Comparison of ENCODE assay signal across 10 cellular contexts in genomic region chr4:109278594-109279031, GRCh38. TPM values are rescaled to one million over a fixed set of nuclear protein-coding genes. Genes with fewer than 3 reads are reported as not detected.
DNase-seq lines count a peak whose midpoint lies in the region; ATAC-seq and TF ChIP-seq lines count a peak whose summit lies in the region.
"Had no signal": no experiment of that assay in that cellular context is flagged by ENCODE, and none has a peak within 500 bp of the region (broad histone marks: within the 10 kb centered on the region; RNA-seq: fewer than 3 reads in every experiment).

No MANE protein-coding gene starts in this region.

- no peak overlapping the region for H4K5ac ChIP-seq in IMR-90 (ENCODE audit: low read depth, low read length)

- DNase-seq in activated T-cell treated with anti-CD3 and anti-CD28 coated beads, Interleukin-2, amount 50 U/mL, for 4 hours: no peak
- DNase-seq in activated T-cell treated with anti-CD3 and anti-CD28 coated beads for 4 hours: no peak
- no peak for DNase-seq in IMR-90
- no peak for DNase-seq in stimulated activated naive CD8-positive, alpha-beta T cell treated with anti-CD3 and anti-CD28 coated beads, Interleukin-15, Interleukin-2, amounts not matched to agents 100 U/mL and 50 U/mL, for 24 hours
- DNase-seq in cerebellar cortex (ENCODE audit: low spot score): no peak
- no peak for DNase-seq in effector memory CD4-positive, alpha-beta T cell
- no peak for DNase-seq in islet precursor cell
- DNase-seq: MG63, nucleus accumbens had no signal

- H3K36me3 ChIP-seq in IMR-90 (ENCODE audit: control insufficient read depth, insufficient read depth, low read length): no peaks in the 10 kb centered on the region
- H3K36me3 ChIP-seq in effector memory CD4-positive, alpha-beta T cell (ENCODE audit: control insufficient read depth, insufficient read depth, low read length): no peaks in the 10 kb centered on the region
- H3K36me3 ChIP-seq: MG63 had no signal

- H3K56ac ChIP-seq in IMR-90 (ENCODE audit: extremely low read depth, insufficient read depth, low read length): no peak overlapping the region

- H3K4me3 ChIP-seq in IMR-90 (ENCODE audit: insufficient read depth, low read depth, low read length): no peak overlapping the region
- H3K4me3 ChIP-seq in effector memory CD4-positive, alpha-beta T cell (ENCODE audit: insufficient read depth, low read depth, low read length, poor library complexity, severe bottlenecking): no peak overlapping the region
- H3K4me3 ChIP-seq: MG63 had no signal

- H3K79me1 ChIP-seq in IMR-90 (ENCODE audit: low read depth in 1 of 2, low read length in 2 of 2): no peaks in the 10 kb centered on the region

- no peak overlapping the region for H3K18ac ChIP-seq in IMR-90 (ENCODE audit: low read depth, low read length)

- no peak overlapping the region for H2AK9ac ChIP-seq in IMR-90 (replicated peaks; ENCODE audit: low read depth, low read length, poor library complexity)

- intact Hi-C loops in IMR-90 (cut with micrococcal nuclease): no loop called here

- H2BK20ac ChIP-seq in IMR-90 (ENCODE audit: low read depth, low read length): no peak overlapping the region

- peak; percentile 39 to 42 for ATAC-seq in activated T-cell treated with anti-CD3 and anti-CD28 coated beads, Interleukin-2, amount 50 U/mL, for 4 hours
- peak; percentile 79 for ATAC-seq in HG02763 (IDR thresholded peaks at IDR 0.05; ENCODE audit: unreplicated experiment)
- ATAC-seq in IMR-90 (ENCODE audit: low read depth): no peak
- ATAC-seq in stimulated activated naive CD8-positive, alpha-beta T cell treated with anti-CD3 and anti-CD28 coated beads, Interleukin-15, Interleukin-2, amounts not matched to agents 100 U/mL and 50 U/mL, for 24 hours: peak; percentile 47

- no peak overlapping the region for H2AFZ ChIP-seq in IMR-90 (replicated peaks; ENCODE audit: low read length, poor library complexity)

- H3K9ac ChIP-seq in IMR-90 (ENCODE audit: low read depth, low read length): no peak overlapping the region

- dilution Hi-C loops in IMR-90 (cut with HindIII; ENCODE audit: low sequenced_read_pairs, unreplicated experiment): no loop called here

- no peak for TF ChIP-seq CTCF in IMR-90 (conservative IDR thresholded peaks at IDR 0.05; ENCODE audit: low read depth, low read length)

- no peak overlapping the region for H2BK15ac ChIP-seq in IMR-90 (ENCODE audit: low read depth, low read length)

- no peaks in the 10 kb centered on the region for H3K36me3 Mint-ChIP-seq in activated T-cell treated with anti-CD3 and anti-CD28 coated beads, Interleukin-2, amount 50 U/mL, for 4 hours (ENCODE audit: insufficient read depth)

- no peak overlapping the region for H3K27ac ChIP-seq in IMR-90 (ENCODE audit: insufficient read depth, low read length)
- H3K27ac ChIP-seq in effector memory CD4-positive, alpha-beta T cell (ENCODE audit: insufficient read depth, low read length, poor library complexity, severe bottlenecking): no peak overlapping the region

- no peak overlapping the region for H4K8ac ChIP-seq in IMR-90 (ENCODE audit: low read depth in 2 of 2, low read length in 2 of 2)

- no peak overlapping the region for H4K91ac ChIP-seq in IMR-90 (ENCODE audit: insufficient read depth, low read depth, low read length)

- no TSS peak for BruUV-seq in IMR-90 (replicated peaks; lab: Mats Ljungman, UMichigan)

- H3K4me3 Mint-ChIP-seq in activated T-cell treated with anti-CD3 and anti-CD28 coated beads, Interleukin-2, amount 50 U/mL, for 4 hours: no peak overlapping the region

- no peaks in the 10 kb centered on the region for H3K9me1 ChIP-seq in IMR-90 (ENCODE audit: insufficient read depth, low read length)

- no peak overlapping the region for H3K4me2 ChIP-seq in IMR-90 (ENCODE audit: low read depth, low read length)

- no peak overlapping the region for H2BK120ac ChIP-seq in IMR-90 (ENCODE audit: low read depth, low read length)

- H3K4ac ChIP-seq in IMR-90 (ENCODE audit: low read depth, low read length): no peak overlapping the region

- H3K27me3 ChIP-seq in IMR-90 (ENCODE audit: control insufficient read depth, insufficient read depth, low read length): no peaks in the 10 kb centered on the region; the same call in 1 of the 2 replicates
- H3K27me3 ChIP-seq in effector memory CD4-positive, alpha-beta T cell (replicated peaks; ENCODE audit: control insufficient read depth, insufficient read depth, low read length, poor library complexity, severe bottlenecking): no peaks in the 10 kb centered on the region
- H3K27me3 ChIP-seq: MG63 had no signal

- no peaks in the 10 kb centered on the region for H4K20me1 ChIP-seq in IMR-90 (ENCODE audit: insufficient read depth, low read length)

- H3K9me3 ChIP-seq in IMR-90 (ENCODE audit: control insufficient read depth, insufficient read depth, low read length): no peaks in the 10 kb centered on the region
- H3K9me3 ChIP-seq in effector memory CD4-positive, alpha-beta T cell (ENCODE audit: control insufficient read depth, low read length): no peaks in the 10 kb centered on the region
- H3K9me3 ChIP-seq: MG63 had no signal

- H2BK5ac ChIP-seq in IMR-90 (ENCODE audit: low read depth, low read length, poor library complexity, severe bottlenecking): no peak overlapping the region

- no peak for TF ChIP-seq RAD21 in IMR-90 (IDR thresholded peaks at IDR 0.05; ENCODE audit: low read length)

- peaks cover 12% of the 10 kb centered on the region for H3K27me3 Mint-ChIP-seq in activated T-cell treated with anti-CD3 and anti-CD28 coated beads, Interleukin-2, amount 50 U/mL, for 4 hours (ENCODE audit: low read depth)

- CTCF ChIA-PET in IMR-90 (lab: Yijun Ruan, JAX): no interaction called here

- no CpG with 5 or more reads among the region's 3 CpGs for WGBS in IMR-90 (ENCODE audit: extremely low coverage in 2 of 2, insufficient read length in 1 of 2), 2 experiments

- POLR2A ChIA-PET in IMR-90 (lab: Charles Lee; ENCODE audit: unreplicated experiment): no interaction called here

- no peaks in the 10 kb centered on the region for H3K4me1 ChIP-seq in IMR-90 (ENCODE audit: control insufficient read depth, insufficient read depth, low read length)
- H3K4me1 ChIP-seq in effector memory CD4-positive, alpha-beta T cell (ENCODE audit: control insufficient read depth, insufficient read depth, low read length, poor library complexity, severe bottlenecking): no peaks in the 10 kb centered on the region

- H3K4me1 Mint-ChIP-seq in activated T-cell treated with anti-CD3 and anti-CD28 coated beads, Interleukin-2, amount 50 U/mL, for 4 hours (ENCODE audit: low read depth): peaks cover 3% of the 10 kb centered on the region

- no peak for TF ChIP-seq POLR2A in IMR-90 (IDR thresholded peaks at IDR 0.05; ENCODE audit: low read depth, low read length)

- H3K9me3 Mint-ChIP-seq in activated T-cell treated with anti-CD3 and anti-CD28 coated beads, Interleukin-2, amount 50 U/mL, for 4 hours: no peaks in the 10 kb centered on the region

- in situ Hi-C loops in IMR-90 (cut with MboI; ENCODE audit: low sequenced_read_pairs): no loop called here

- H2AK5ac ChIP-seq in IMR-90 (ENCODE audit: low read depth, low read length): no peak overlapping the region

- no peak overlapping the region for H3K14ac ChIP-seq in IMR-90 (replicated peaks; ENCODE audit: low read depth, low read length)

- H3K23ac ChIP-seq in IMR-90 (ENCODE audit: low read depth, low read length): no peak overlapping the region

TF ChIP-seq in IMR-90, 13 proteins besides CTCF, POLR2A, EP300 and RAD21:
- TF ChIP-seq RFX5 (IDR thresholded peaks at IDR 0.05; ENCODE audit: low read depth, low read length): no peak
- no peak for TF ChIP-seq ELK1 (IDR thresholded peaks at IDR 0.05; ENCODE audit: borderline replicate concordance, low read depth, low read length)
- TF ChIP-seq CHD1 (IDR thresholded peaks at IDR 0.05; ENCODE audit: low read depth, low read length): no peak
- no peak for TF ChIP-seq FOS (IDR thresholded peaks at IDR 0.05; ENCODE audit: low read depth, low read length)
- no peak for TF ChIP-seq SMC3 (IDR thresholded peaks at IDR 0.05; ENCODE audit: low read depth, low read length)
- TF ChIP-seq CEBPB (IDR thresholded peaks at IDR 0.05; ENCODE audit: low read depth, low read length): no peak
- TF ChIP-seq NFE2L2 (IDR thresholded peaks at IDR 0.05; ENCODE audit: low read depth, low read length): peak; percentile 23; the same call in 1 of the 2 replicates
- no peak for TF ChIP-seq MAZ (IDR thresholded peaks at IDR 0.05; ENCODE audit: borderline replicate concordance, low read depth, low read length)
- no peak for TF ChIP-seq BHLHE40 (IDR thresholded peaks at IDR 0.05; ENCODE audit: low read depth, low read length)
- TF ChIP-seq USF2 (IDR thresholded peaks at IDR 0.05; ENCODE audit: low read depth, low read length): no peak
- TF ChIP-seq MAFK (IDR thresholded peaks at IDR 0.05; ENCODE audit: low read depth, low read length): peak; percentile 57; the same call in 1 of the 2 replicates
- TF ChIP-seq MXI1 (IDR thresholded peaks at IDR 0.05; ENCODE audit: borderline replicate concordance, low read depth, low read length): no peak
- no peak for TF ChIP-seq RCOR1 (IDR thresholded peaks at IDR 0.05; ENCODE audit: insufficient replicate concordance, low read length)

RNA-seq across cellular contexts. Expression of gene COL25A1, which starts 23.8 kb away (rescaled TPM):
- total RNA-seq in activated T-cell treated with anti-CD3 and anti-CD28 coated beads, Interleukin-2, amount 50 U/mL, for 4 hours: under 1 TPM in 1 of 3 donors, not detected in 2; 0.05 TPM
- total RNA-seq in IMR-90 (2012; rRNA removed): under 0.01 TPM in 2 replicates
- polyA plus RNA-seq in IMR-90 (2012; rRNA removed): 0.05 TPM in 1 of 2 replicates, not detected in the other
- polyA plus RNA-seq in IMR-90 (2012; cell fraction: cytosol; rRNA removed): 0.01 TPM in 1 of 2 replicates, not detected in the other
- 0.01 and 0.02 TPM in 2 replicates for polyA plus RNA-seq in IMR-90 (2012; cell fraction: nucleus; rRNA removed; ENCODE audit: low replicate concordance)
